In genomic region chr2:9178110-9178904, GRCh38 we compare ENCODE assay signal across 8 cellular contexts. TPM values are rescaled to one million over a fixed set of nuclear protein-coding genes. Genes with fewer than 3 reads are reported as not detected.
DNase-seq lines count a peak whose midpoint lies in the region; FAIRE-seq and TF ChIP-seq lines count a peak whose summit lies in the region.

No MANE protein-coding gene starts in this region.

- peak overlapping the region in 1 of 2 donors; percentile 38 for H3K9ac ChIP-seq in duodenal mucosa (ENCODE audit: low read depth in 1 of 2, low read length in 2 of 2)

- H3K9me3 Mint-ChIP-seq in activated CD4-positive, alpha-beta T cell treated with anti-CD3 and anti-CD28 coated beads, Interleukin-2, amount 10 ng/mL, durations not matched to agents 24 days and 14 days = no peaks in the 10 kb centered on the region

- peaks cover 8% of the 10 kb centered on the region for H3K27me3 Mint-ChIP-seq in activated CD4-positive, alpha-beta T cell treated with anti-CD3 and anti-CD28 coated beads, Interleukin-2, amount 10 ng/mL, durations not matched to agents 24 days and 14 days

- no peaks in the 10 kb centered on the region for H3K27me3 ChIP-seq in duodenal mucosa (ENCODE audit: control insufficient read depth in 1 of 2, insufficient read depth in 2 of 2, low read length in 2 of 2)
- H3K27me3 ChIP-seq in ovary = no peaks in the 10 kb centered on the region

- 32 to 55% (median 52%) methylated on average over 2 of the region's 2 CpGs for WGBS in ovary, 3 donors

- TF ChIP-seq CTCF in ovary (IDR thresholded peaks at IDR 0.05) (no peak), D721Med (IDR thresholded peaks at IDR 0.05; ENCODE audit: insufficient read depth, missing control alignments) (no peak)

- peak overlapping the region; percentile 4 to 40 for H3K4me3 ChIP-seq in duodenal mucosa (ENCODE audit: low read depth in 1 of 2, low read length in 2 of 2)
- no peak overlapping the region for H3K4me3 ChIP-seq in ovary

- peak overlapping the region; percentile 82 for H3K27ac ChIP-seq in duodenal mucosa (ENCODE audit: low read depth, low read length)
- H3K27ac ChIP-seq in ovary = peak overlapping the region; percentile 18 to 68

- no peak overlapping the region for H3K27ac Mint-ChIP-seq in activated CD4-positive, alpha-beta T cell treated with anti-CD3 and anti-CD28 coated beads, Interleukin-2, amount 10 ng/mL, durations not matched to agents 24 days and 14 days

- H3K4me1 Mint-ChIP-seq in activated CD4-positive, alpha-beta T cell treated with anti-CD3 and anti-CD28 coated beads, Interleukin-2, amount 10 ng/mL, durations not matched to agents 24 days and 14 days = peaks cover 2% of the 10 kb centered on the region

- H3K9me3 ChIP-seq in duodenal mucosa (ENCODE audit: control insufficient read depth in 1 of 2, low read length in 2 of 2) = no peaks in the 10 kb centered on the region
- no peaks in the 10 kb centered on the region for H3K9me3 ChIP-seq in ovary

- H3K4me3 Mint-ChIP-seq in activated CD4-positive, alpha-beta T cell treated with anti-CD3 and anti-CD28 coated beads, Interleukin-2, amount 10 ng/mL, durations not matched to agents 24 days and 14 days = no peak overlapping the region

- H3K36me3 ChIP-seq in duodenal mucosa (ENCODE audit: control insufficient read depth in 1 of 2, insufficient read depth in 2 of 2, low read length in 2 of 2) (no peaks in the 10 kb centered on the region), ovary (no peaks in the 10 kb centered on the region)

- DNase-seq in ELF-1 (ENCODE audit: low read depth, low spot score) = peak; percentile 81
- DNase-seq in MV-4-11 (lab: John Stamatoyannopoulos, UW) = peak; percentile 22
- DNase-seq in ovary = peak in 1 of 5 donors; percentile 30
- no peak for DNase-seq in dermis blood vessel endothelial cell
- DNase-seq in activated CD4-positive, alpha-beta T cell treated with anti-CD3 and anti-CD28 coated beads, Interleukin-2, amount 10 ng/mL, durations not matched to agents 24 days and 14 days = no peak
- no peak for DNase-seq in D721Med (ENCODE audit: insufficient read length, low spot score)
- no peak for DNase-seq in activated CD4-positive, alpha-beta T cell treated with anti-CD3 and anti-CD28 coated beads for 48 hours

- TF ChIP-seq POLR2A in ovary (IDR thresholded peaks at IDR 0.05) = no peak

- intact Hi-C loops in ovary (cut with DNase I) = no loop called here
- intact Hi-C loops in activated CD4-positive, alpha-beta T cell treated with anti-CD3 and anti-CD28 coated beads, Interleukin-2, amount 10 ng/mL, durations not matched to agents 24 days and 14 days (cut with micrococcal nuclease) = no loop called here

- H3K4me1 ChIP-seq in duodenal mucosa (ENCODE audit: control insufficient read depth in 1 of 2, insufficient read depth in 2 of 2, low read length in 2 of 2) (peaks cover 19 to 31% of the 10 kb centered on the region in 2 donors), ovary (ENCODE audit: insufficient read depth) (peaks cover 14% of the 10 kb centered on the region)

- FAIRE-seq in D721Med (lab: Jason Lieb, UNC) = no peak

- no peak for TF ChIP-seq EP300 in ovary (IDR thresholded peaks at IDR 0.05)

- H3K36me3 Mint-ChIP-seq in activated CD4-positive, alpha-beta T cell treated with anti-CD3 and anti-CD28 coated beads, Interleukin-2, amount 10 ng/mL, durations not matched to agents 24 days and 14 days (ENCODE audit: low read depth) = no peaks in the 10 kb centered on the region

RNA-seq across cellular contexts. Expression of gene ASAP2, which starts 28.3 kb away (rescaled TPM):
- 10 to 100 TPM; 11.3 to 22.7 (median 17.3) TPM for total RNA-seq in ovary
- polyA plus RNA-seq in ovary = 10 to 100 TPM; 10.3 to 15.5 TPM
- total RNA-seq in dermis blood vessel endothelial cell = 58.0 and 59.6 TPM in 2 replicates
- total RNA-seq in activated CD4-positive, alpha-beta T cell treated with anti-CD3 and anti-CD28 coated beads, Interleukin-2, amount 10 ng/mL, durations not matched to agents 24 days and 14 days = 0.40 and 0.83 TPM in 2 replicates

Comparison
In these comparisons a context has a peak if more than half of its experiments do, and no peak if none do; other contexts are left out.
1. DNase-seq: peak in ELF-1 (single experiment) and MV-4-11 (single experiment); none in dermis blood vessel endothelial cell (single experiment), activated CD4-positive, alpha-beta T cell treated with anti-CD3 and anti-CD28 coated beads, Interleukin-2, amount 10 ng/mL, durations not matched to agents 24 days and 14 days (single experiment), D721Med (single experiment) and activated CD4-positive, alpha-beta T cell treated with anti-CD3 and anti-CD28 coated beads for 48 hours (single experiment).